In the genomic region with DNA sequence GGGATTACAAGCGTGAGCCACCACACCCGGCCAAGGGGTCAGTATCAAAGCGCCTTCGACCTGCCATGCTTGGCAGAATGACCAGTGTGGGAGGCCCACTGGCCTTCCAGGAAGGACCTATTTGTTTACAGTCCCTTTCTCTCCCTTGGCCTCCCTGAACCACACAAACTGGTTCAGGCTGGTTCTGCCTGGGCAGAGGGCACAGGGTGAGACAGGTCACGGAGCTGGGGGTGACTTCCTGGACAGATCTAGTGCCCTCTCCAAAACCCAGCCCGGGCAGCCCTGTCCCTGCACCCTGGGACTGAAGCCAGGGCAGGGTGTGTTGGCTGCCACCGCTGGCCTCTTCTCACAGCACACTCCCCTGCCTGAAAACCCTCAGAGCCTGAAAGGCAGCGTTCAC, we compare ENCODE assay signal across 14 cellular contexts. TPM values are rescaled to one million over a fixed set of nuclear protein-coding genes. Genes with fewer than 3 reads are reported as not detected.
DNase-seq lines count a peak whose midpoint lies in the region; ATAC-seq and TF ChIP-seq lines count a peak whose summit lies in the region.
"Had no signal": no experiment of that assay in that cellular context is flagged by ENCODE, and none has a peak within 500 bp of the region (broad histone marks: within the 10 kb centered on the region; RNA-seq: fewer than 3 reads in every experiment).

No MANE protein-coding gene starts in this region.

- no peak overlapping the region for H3K4me3 ChIP-seq in ascending aorta
- no peak overlapping the region for H3K4me3 ChIP-seq in liver (ENCODE audit: low read depth in 1 of 3, low read length in 3 of 3)
- H3K4me3 ChIP-seq in suprapubic skin: no peak overlapping the region
- H3K4me3 ChIP-seq: A549, colonic mucosa had no signal

- no peak for TF ChIP-seq EP300 in suprapubic skin (IDR thresholded peaks at IDR 0.05)

- peak overlapping the region; percentile 84 for H3K27ac Mint-ChIP-seq in activated CD4-positive, alpha-beta T cell treated with anti-CD3 and anti-CD28 coated beads for 36 hours

- peaks cover 33 to 41% of the 10 kb centered on the region in 2 donors for H3K36me3 ChIP-seq in ascending aorta
- peaks cover 2 to 14% (median 10%) of the 10 kb centered on the region in 4 donors for H3K36me3 ChIP-seq in liver (ENCODE audit: control insufficient read depth in 4 of 4, insufficient read depth in 3 of 4, low read depth in 1 of 4, low read length in 3 of 4)
- peaks cover 24% of the 10 kb centered on the region for H3K36me3 ChIP-seq in suprapubic skin
- H3K36me3 ChIP-seq: colonic mucosa had no signal

- CTCF ChIA-PET in activated CD4-positive, alpha-beta T cell treated with anti-CD3 and anti-CD28 coated beads for 36 hours (lab: Charles Lee): interaction anchor here (0.7 to 4.2 kb wide), 4 partner anchors 9 to 102 kb away, joined by 3 to 21 read pairs (median 12); no protein-coding TSS in a partner anchor

- TF ChIP-seq CTCF in ascending aorta (IDR thresholded peaks at IDR 0.05) (no peak), liver (IDR thresholded peaks at IDR 0.05; ENCODE audit: low read depth, low read length, missing input control) (no peak), suprapubic skin (IDR thresholded peaks at IDR 0.05) (no peak), GM13976 (IDR thresholded peaks at IDR 0.05; ENCODE audit: borderline replicate concordance, control extremely low read depth, extremely low read depth, insufficient read depth, missing control alignments) (no peak)

- no peak for ATAC-seq in activated CD4-positive, alpha-beta T cell treated with anti-CD3 and anti-CD28 coated beads for 36 hours
- no peak for ATAC-seq in HG03521 (IDR thresholded peaks at IDR 0.05; ENCODE audit: unreplicated experiment)

- intact Hi-C loops in activated CD4-positive, alpha-beta T cell treated with anti-CD3 and anti-CD28 coated beads for 36 hours (cut with DNase I, micrococcal nuclease): no loop called here
- intact Hi-C loops in ascending aorta (cut with DNase I): no loop called here

- H3K27ac ChIP-seq in ascending aorta: peak overlapping the region; percentile 35 to 49
- peak overlapping the region; percentile 60 to 81 for H3K27ac ChIP-seq in liver (ENCODE audit: low read depth in 1 of 2, low read length in 2 of 2)
- peak overlapping the region; percentile 16 for H3K27ac ChIP-seq in suprapubic skin
- H3K27ac ChIP-seq: A549, colonic mucosa, foreskin keratinocyte had no signal

- POLR2A ChIA-PET in activated CD4-positive, alpha-beta T cell treated with anti-CD3 and anti-CD28 coated beads for 36 hours (lab: Charles Lee): interaction anchor here (0.5 kb wide), 1 partner anchor 10 kb away, joined by 11 read pairs; no protein-coding TSS in a partner anchor

- H3K9me3 ChIP-seq in ascending aorta: no peaks in the 10 kb centered on the region
- H3K9me3 ChIP-seq in liver (ENCODE audit: control insufficient read depth in 4 of 4, low read length in 3 of 4): no peaks in the 10 kb centered on the region
- no peaks in the 10 kb centered on the region for H3K9me3 ChIP-seq in suprapubic skin
- H3K9me3 ChIP-seq: A549, colonic mucosa had no signal

- no peak overlapping the region for H3K4me3 Mint-ChIP-seq in activated CD4-positive, alpha-beta T cell treated with anti-CD3 and anti-CD28 coated beads for 36 hours

- in situ Hi-C loops in GM13976 (cut with MboI; ENCODE audit: low sequenced_read_pairs, unreplicated experiment): no loop called here

- peak overlapping the region in 1 of 2 donors; percentile 20 for H3K9ac ChIP-seq in liver (ENCODE audit: low read depth in 1 of 2, low read length in 2 of 2)

- 28% methylated on average over 8 of the region's 8 CpGs for WGBS in liver
- 17% methylated on average over 1 of the region's 8 CpGs for whole genome bisulfite sequencing in suprapubic skin

- no peaks in the 10 kb centered on the region for H3K27me3 Mint-ChIP-seq in activated CD4-positive, alpha-beta T cell treated with anti-CD3 and anti-CD28 coated beads for 36 hours

- H3K4me1 ChIP-seq in ascending aorta: peaks cover 14 to 44% of the 10 kb centered on the region in 2 donors
- peaks cover 38 to 78% (median 64%) of the 10 kb centered on the region in 4 donors for H3K4me1 ChIP-seq in liver (ENCODE audit: control insufficient read depth in 4 of 4, insufficient read depth in 4 of 4, low read length in 3 of 4)
- peaks cover 84% of the 10 kb centered on the region for H3K4me1 ChIP-seq in suprapubic skin
- H3K4me1 ChIP-seq: A549, colonic mucosa, foreskin keratinocyte had no signal

- DNase-seq in activated CD4-positive, alpha-beta T cell treated with anti-CD3 and anti-CD28 coated beads for 36 hours: no peak
- DNase-seq in activated CD4-positive, alpha-beta T cell treated with anti-CD3 and anti-CD28 coated beads, Interleukin-2, amount 50 U/mL, for 1 hour: no peak
- no peak for DNase-seq in ascending aorta (ENCODE audit: low spot score in 2 of 2)
- no peak for DNase-seq in suprapubic skin (ENCODE audit: low spot score in 2 of 2)
- no peak for DNase-seq in midbrain (lab: John Stamatoyannopoulos, UW)
- DNase-seq in GM13976 (ENCODE audit: low spot score): no peak
- DNase-seq: colonic mucosa, foreskin keratinocyte, mammary epithelial cell, NCI-H187, retina had no signal

- H3K36me3 Mint-ChIP-seq in activated CD4-positive, alpha-beta T cell treated with anti-CD3 and anti-CD28 coated beads for 36 hours (ENCODE audit: low read depth): peaks cover 28% of the 10 kb centered on the region

- TF ChIP-seq RAD21 in liver (IDR thresholded peaks at IDR 0.05): peak; percentile 46 to 56

- H3K4me1 Mint-ChIP-seq in activated CD4-positive, alpha-beta T cell treated with anti-CD3 and anti-CD28 coated beads for 36 hours: peaks cover 85% of the 10 kb centered on the region

- no peaks in the 10 kb centered on the region for H3K27me3 ChIP-seq in ascending aorta
- no peaks in the 10 kb centered on the region for H3K27me3 ChIP-seq in liver (ENCODE audit: control insufficient read depth in 4 of 4, insufficient read depth in 4 of 4, low read length in 3 of 4)
- no peaks in the 10 kb centered on the region for H3K27me3 ChIP-seq in suprapubic skin
- H3K27me3 ChIP-seq: colonic mucosa, foreskin keratinocyte had no signal

- H3K9me3 Mint-ChIP-seq in activated CD4-positive, alpha-beta T cell treated with anti-CD3 and anti-CD28 coated beads for 36 hours (ENCODE audit: low read depth): no peaks in the 10 kb centered on the region

- no peak for TF ChIP-seq POLR2A in suprapubic skin (IDR thresholded peaks at IDR 0.05)

TF ChIP-seq in liver, 16 proteins besides CTCF, POLR2A, EP300 and RAD21 (continues in another document):
- TF ChIP-seq, protein P1, sequence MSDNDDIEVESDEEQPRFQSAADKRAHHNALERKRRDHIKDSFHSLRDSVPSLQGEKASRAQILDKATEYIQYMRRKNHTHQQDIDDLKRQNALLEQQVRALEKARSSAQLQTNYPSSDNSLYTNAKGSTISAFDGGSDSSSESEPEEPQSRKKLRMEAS (IDR thresholded peaks at IDR 0.05): peak; percentile 98
- peak; percentile 99 for TF ChIP-seq SP1 (IDR thresholded peaks at IDR 0.05)
- TF ChIP-seq, protein P2, sequence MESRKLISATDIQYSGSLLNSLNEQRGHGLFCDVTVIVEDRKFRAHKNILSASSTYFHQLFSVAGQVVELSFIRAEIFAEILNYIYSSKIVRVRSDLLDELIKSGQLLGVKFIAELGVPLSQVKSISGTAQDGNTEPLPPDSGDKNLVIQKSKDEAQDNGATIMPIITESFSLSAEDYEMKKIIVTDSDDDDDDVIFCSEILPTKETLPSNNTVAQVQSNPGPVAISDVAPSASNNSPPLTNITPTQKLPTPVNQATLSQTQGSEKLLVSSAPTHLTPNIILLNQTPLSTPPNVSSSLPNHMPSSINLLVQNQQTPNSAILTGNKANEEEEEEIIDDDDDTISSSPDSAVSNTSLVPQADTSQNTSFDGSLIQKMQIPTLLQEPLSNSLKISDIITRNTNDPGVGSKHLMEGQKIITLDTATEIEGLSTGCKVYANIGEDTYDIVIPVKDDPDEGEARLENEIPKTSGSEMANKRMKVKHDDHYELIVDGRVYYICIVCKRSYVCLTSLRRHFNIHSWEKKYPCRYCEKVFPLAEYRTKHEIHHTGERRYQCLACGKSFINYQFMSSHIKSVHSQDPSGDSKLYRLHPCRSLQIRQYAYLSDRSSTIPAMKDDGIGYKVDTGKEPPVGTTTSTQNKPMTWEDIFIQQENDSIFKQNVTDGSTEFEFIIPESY (IDR thresholded peaks at IDR 0.05): peak; percentile 96
- peak; percentile 91 for TF ChIP-seq FOXA2 (IDR thresholded peaks at IDR 0.05)
- peak; percentile 98 for TF ChIP-seq NR2F2 (IDR thresholded peaks at IDR 0.05)
- TF ChIP-seq JUND (IDR thresholded peaks at IDR 0.05): peak; percentile 68 to 88
- peak in 1 of 2 donors; percentile 74 for TF ChIP-seq GABPA (IDR thresholded peaks at IDR 0.05 in 1 of 2, conservative IDR thresholded peaks at IDR 0.05 in 1 of 2)
- TF ChIP-seq HNF4G (IDR thresholded peaks at IDR 0.05): peak; percentile 85
- TF ChIP-seq, protein P3, sequence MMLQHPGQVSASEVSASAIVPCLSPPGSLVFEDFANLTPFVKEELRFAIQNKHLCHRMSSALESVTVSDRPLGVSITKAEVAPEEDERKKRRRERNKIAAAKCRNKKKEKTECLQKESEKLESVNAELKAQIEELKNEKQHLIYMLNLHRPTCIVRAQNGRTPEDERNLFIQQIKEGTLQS (IDR thresholded peaks at IDR 0.05): peak; percentile 48
- TF ChIP-seq FOXA1 (IDR thresholded peaks at IDR 0.05): peak; percentile 95
- TF ChIP-seq YY1 (IDR thresholded peaks at IDR 0.05): peak; percentile 83
- TF ChIP-seq RXRA (IDR thresholded peaks at IDR 0.05): peak; percentile 99 to 100
- TF ChIP-seq TAF1 (conservative IDR thresholded peaks at IDR 0.05): no peak
- peak; percentile 95 to 98 for TF ChIP-seq HNF4A (conservative IDR thresholded peaks at IDR 0.05)
- TF ChIP-seq EGR1 (IDR thresholded peaks at IDR 0.05; ENCODE audit: low read depth in 2 of 2): peak; percentile 55 to 91

RNA-seq across cellular contexts. Expression of a gene that starts 11.3 kb away (rescaled TPM):
- total RNA-seq in activated CD4-positive, alpha-beta T cell treated with anti-CD3 and anti-CD28 coated beads for 36 hours: 10 to 100 TPM; 25.4 to 26.6 TPM
- total RNA-seq in ascending aorta (68.3 TPM), liver (10 to 100 TPM in 1 of 2 donors, 1 to 10 TPM in 1; 2.9 to 15.1 TPM), suprapubic skin (10 to 100 TPM in 2 of 4 donors, 1 to 10 TPM in 2; 4.5 to 18.8 (median 9.7) TPM)
- 10 to 100 TPM in 1 of 2 donors, 1 to 10 TPM in 1; 5.0 to 12.8 TPM for polyA plus RNA-seq in liver

RNA-seq across cellular contexts. Expression of a gene that starts 38.5 kb away (rescaled TPM):
- total RNA-seq in activated CD4-positive, alpha-beta T cell treated with anti-CD3 and anti-CD28 coated beads for 36 hours: 10 to 100 TPM; 26.7 to 35.7 TPM
- 37.8 TPM for total RNA-seq in ascending aorta
- 10 to 100 TPM; 21.2 to 82.8 TPM for total RNA-seq in liver
- polyA plus RNA-seq in liver: 10 to 100 TPM; 37.6 to 42.6 TPM
- 10 to 100 TPM; 19.6 to 35.8 (median 27.3) TPM for total RNA-seq in suprapubic skin

Comparison
In these comparisons a context has a peak if more than half of its experiments do, and no peak if none do; other contexts are left out.
1. H3K27ac ChIP-seq: peak in every context shown above with its lines; median percentile 70 in liver; 42 in ascending aorta; 16 in suprapubic skin.